ENCODE assay signal across 1 cellular context in the genomic region with DNA sequence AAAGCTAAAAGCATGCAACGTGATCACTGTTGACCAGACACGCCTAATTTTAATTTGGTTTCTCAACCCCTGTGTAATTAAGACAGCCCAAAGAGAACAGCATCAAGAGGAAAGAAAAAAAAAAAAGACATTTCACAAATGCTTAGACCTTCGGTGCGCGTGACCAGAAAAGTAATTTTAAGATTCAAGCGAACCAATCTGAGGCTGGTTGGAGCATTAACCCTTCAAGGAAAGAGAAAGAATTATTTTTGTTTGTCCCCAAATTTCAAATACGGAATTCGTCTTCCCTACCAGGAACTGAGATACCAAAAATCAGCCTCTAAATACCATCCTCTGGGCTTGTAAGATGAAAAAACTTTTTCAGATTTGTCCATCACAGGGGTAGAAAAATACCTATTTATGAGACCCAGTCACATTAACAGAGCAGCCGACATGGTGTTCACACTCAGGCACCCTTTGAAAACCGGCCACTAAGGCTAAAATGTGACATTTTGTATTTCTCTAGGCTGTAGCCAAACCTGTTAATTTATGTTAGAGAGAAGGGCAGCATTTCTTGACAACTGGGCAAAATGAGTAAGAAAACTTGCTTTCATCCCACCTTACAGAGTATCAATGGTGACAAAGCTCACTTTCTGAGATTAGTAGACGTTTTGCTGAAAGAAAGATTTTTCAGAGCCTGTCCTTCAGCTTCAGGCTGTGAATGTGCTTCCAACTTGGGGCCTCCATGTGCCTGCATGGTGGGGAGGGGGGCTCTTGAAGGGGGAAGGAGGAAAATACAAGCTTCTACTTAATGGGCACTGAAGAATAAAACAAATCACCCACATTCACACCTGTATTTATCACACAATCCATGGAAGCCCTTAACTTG.
TF ChIP-seq lines count a peak whose summit lies in the region.

No MANE protein-coding gene starts in this region.

TF ChIP-seq in HepG2, 621 proteins besides CTCF, POLR2A, EP300 and RAD21 (continued from another document):
- TF ChIP-seq ZNF234 (CRISPR knock-in tag; conservative IDR thresholded peaks at IDR 0.05) (no peak), JARID2 (CRISPR knock-in tag; IDR thresholded peaks at IDR 0.05; ENCODE audit: insufficient replicate concordance) (no peak), ZNF30 (CRISPR knock-in tag; IDR thresholded peaks at IDR 0.05) (no peak), ZSCAN30 (CRISPR knock-in tag; IDR thresholded peaks at IDR 0.05) (0 out of 2 replicates have a peak, but pooled peaks have one; percentile 12), PHB2 (IDR thresholded peaks at IDR 0.05; ENCODE audit: partially characterized antibody) (no peak), SRY (CRISPR knock-in tag; IDR thresholded peaks at IDR 0.05) (no peak)
